ENCODE assay signal across 8 cellular contexts in genomic region chr17:1908699-1909309, GRCh38.
DNase-seq lines count a peak whose midpoint lies in the region; ATAC-seq and TF ChIP-seq lines count a peak whose summit lies in the region.

No MANE protein-coding gene starts in this region.

- H3K36me3 ChIP-seq in Karpas-422 (ENCODE audit: insufficient read depth, low read length): no peaks in the 10 kb centered on the region
- H3K36me3 ChIP-seq in Panc1 (ENCODE audit: control insufficient read depth, insufficient read depth, low read length): no peaks in the 10 kb centered on the region
- H3K36me3 ChIP-seq in adipocyte (ENCODE audit: control insufficient read depth, insufficient read depth, low read length, severe bottlenecking): no peaks in the 10 kb centered on the region
- no peaks in the 10 kb centered on the region for H3K36me3 ChIP-seq in heart right ventricle

- peak; percentile 35 for DNase-seq in DMS79 (lab: John Stamatoyannopoulos, UW)
- DNase-seq in Karpas-422: peak; percentile 87
- DNase-seq in Panc1 (ENCODE audit: low read depth, low spot score): peak; percentile 39
- DNase-seq in adipocyte (ENCODE audit: low read depth): peak; percentile 91
- peak in 1 of 2 donors; percentile 76 for DNase-seq in heart right ventricle
- peak; percentile 62 for DNase-seq in pons (ENCODE audit: low spot score)

- in situ Hi-C loops in Panc1 (cut with HindIII; ENCODE audit: low pct_unique_long_range_greater_than_20kb, low sequenced_read_pairs): no loop called here

- H3K9ac ChIP-seq in Karpas-422 (ENCODE audit: low read length): peak overlapping the region; percentile 59
- peak overlapping the region; percentile 14 for H3K9ac ChIP-seq in adipocyte (ENCODE audit: low read length)

- intact Hi-C loops in Panc1 (cut with micrococcal nuclease; ENCODE audit: unreplicated experiment): loop anchor here (2.0 kb wide), 1 partner anchor 120 kb away; no protein-coding TSS in a partner anchor
- intact Hi-C loops in heart right ventricle (cut with DNase I): loop anchor here in 8 of 10 donors (1.0 to 10.0 kb wide), 6 partner anchors 116 to 376 kb away; partner anchors contain the start of genes OVCA2 (in 2 of the 8) and RTN4RL1 (in 1 of the 8)

- CTCF ChIA-PET in Panc1 (lab: Charles Lee): interaction anchor here (0.6 to 1.2 kb wide), 8 partner anchors 57 to 146 kb away, joined by 3 to 22 read pairs (median 4); partner anchors contain the start of genes HIC1 and RTN4RL1

- peaks cover 50% of the 10 kb centered on the region for H3K4me1 ChIP-seq in Karpas-422 (ENCODE audit: low read length)
- H3K4me1 ChIP-seq in Panc1 (ENCODE audit: control insufficient read depth, insufficient read depth, low read length): no peaks in the 10 kb centered on the region; the same call in 1 of the 2 replicates
- H3K4me1 ChIP-seq in adipocyte (ENCODE audit: control insufficient read depth, insufficient read depth, low read length): peaks cover 9% of the 10 kb centered on the region
- peaks cover 3 to 29% (median 13%) of the 10 kb centered on the region in 9 donors for H3K4me1 ChIP-seq in heart right ventricle

- H3K4me2 ChIP-seq in Karpas-422 (ENCODE audit: low read depth, low read length, poor library complexity, severe bottlenecking): peak overlapping the region; percentile 78

- peak overlapping the region; percentile 61; the same call in 1 of the 2 replicates for H2AFZ ChIP-seq in Karpas-422 (ENCODE audit: low read length)

- no peaks in the 10 kb centered on the region for H4K20me1 ChIP-seq in Karpas-422 (ENCODE audit: insufficient read depth, low read depth, low read length)

- TF ChIP-seq CTCF in Panc1 (IDR thresholded peaks at IDR 0.05) (peak; percentile 85), heart right ventricle (IDR thresholded peaks at IDR 0.05) (peak; percentile 48 to 89 (median 73))

- no peak overlapping the region for H3K27ac ChIP-seq in Karpas-422 (ENCODE audit: low read length)
- no peak overlapping the region for H3K27ac ChIP-seq in Panc1 (ENCODE audit: low read length)
- H3K27ac ChIP-seq in heart right ventricle: no peak overlapping the region

- POLR2A ChIA-PET in Panc1 (lab: Charles Lee): interaction anchor here (0.5 to 0.7 kb wide), 2 partner anchors 107 to 123 kb away, joined by 3 read pairs; no protein-coding TSS in a partner anchor

- WGBS in heart right ventricle, 2 donors: 3 to 6% methylated on average over 22 of the region's 22 CpGs

- no peaks in the 10 kb centered on the region for H3K79me2 ChIP-seq in Karpas-422 (ENCODE audit: low read length)

- H3K9me3 ChIP-seq in Karpas-422 (ENCODE audit: low read length) (no peaks in the 10 kb centered on the region), Panc1 (ENCODE audit: control insufficient read depth, insufficient read depth, low read depth, low read length) (no peaks in the 10 kb centered on the region), adipocyte (ENCODE audit: control insufficient read depth, low read length) (no peaks in the 10 kb centered on the region), heart right ventricle (no peaks in the 10 kb centered on the region)

- H3K27me3 ChIP-seq in Karpas-422 (ENCODE audit: low read length) (no peaks in the 10 kb centered on the region), Panc1 (ENCODE audit: control insufficient read depth, insufficient read depth, low read length) (0 out of 2 replicates have a peak, but pooled peaks cover 2% of the 10 kb centered on the region), adipocyte (replicated peaks; ENCODE audit: control insufficient read depth, insufficient read depth, low read length) (peaks cover 67% of the 10 kb centered on the region), heart right ventricle (peaks cover 10 to 82% (median 49%) of the 10 kb centered on the region in 7 donors)

- no TSS peak for BruUV-seq in Panc1 (replicated peaks; lab: Mats Ljungman, UMichigan)

- peak overlapping the region; percentile 62 for H3K4me3 ChIP-seq in Karpas-422 (ENCODE audit: low read length)
- H3K4me3 ChIP-seq in Panc1 (ENCODE audit: low read depth in 2 of 2, low read length in 2 of 2): no peak overlapping the region
- H3K4me3 ChIP-seq in adipocyte (ENCODE audit: low read length): peak overlapping the region; percentile 73
- H3K4me3 ChIP-seq in heart right ventricle: peak overlapping the region in 8 of 10 donors; percentile 14 to 48 (median 33)

- ATAC-seq in Panc1 (peak; percentile 90), heart right ventricle (peak; percentile 61 to 89 (median 86)), GM21528 (IDR thresholded peaks at IDR 0.05; ENCODE audit: low FRiP score, unreplicated experiment) (no peak), HG02884 (IDR thresholded peaks at IDR 0.05; ENCODE audit: unreplicated experiment) (no peak)

- H3K9me2 ChIP-seq in Karpas-422 (replicated peaks; ENCODE audit: insufficient read depth, low read length): no peaks in the 10 kb centered on the region

Comparison
In these comparisons a context has a peak if more than half of its experiments do, and no peak if none do; other contexts are left out.
1. H3K4me3 ChIP-seq: peak in Karpas-422 (single experiment), adipocyte (single experiment) and heart right ventricle (8 of 10); none in Panc1 (0 of 2).
2. ATAC-seq: peak in Panc1 (single experiment) and heart right ventricle (8 of 8); none in GM21528 (single experiment) and HG02884 (single experiment).